Comparison of ENCODE assay signal across 11 cellular contexts in genomic region chr1:235416662-235417049, GRCh38. TPM values are rescaled to one million over a fixed set of nuclear protein-coding genes. Genes with fewer than 3 reads are reported as not detected.
DNase-seq lines count a peak whose midpoint lies in the region; ATAC-seq and TF ChIP-seq lines count a peak whose summit lies in the region.
"Had no signal": no experiment of that assay in that cellular context is flagged by ENCODE, and none has a peak within 500 bp of the region (broad histone marks: within the 10 kb centered on the region; RNA-seq: fewer than 3 reads in every experiment).

No MANE protein-coding gene starts in this region.

- DNase-seq in RWPE1 (ENCODE audit: low spot score) (peak; percentile 38), choroid plexus epithelial cell (ENCODE audit: low read depth) (peak; percentile 57), omental fat pad (ENCODE audit: low spot score) (no peak), OCI-M1 (lab: John Stamatoyannopoulos, UW) (no peak)
- DNase-seq: NCI-H510A had no signal

- POLR2A ChIA-PET in RWPE1 (lab: Yijun Ruan, JAX; ENCODE audit: low non-redundant PET) = no interaction called here

- CTCF ChIA-PET in RWPE1 (lab: Yijun Ruan, JAX) = interaction anchor here (0.6 to 2.1 kb wide), 16 partner anchors 14 to 1111 kb away, joined by 3 to 8 read pairs (median 4); partner anchors contain the start of gene TBCE

- H3K27ac ChIP-seq in RWPE1 = no peak overlapping the region
- H3K27ac ChIP-seq: cardiac muscle cell, KMS-11, transverse colon had no signal

- TF ChIP-seq CTCF in RWPE1 (conservative IDR thresholded peaks at IDR 0.05; ENCODE audit: low read depth) (no peak), choroid plexus epithelial cell (conservative IDR thresholded peaks at IDR 0.05; ENCODE audit: low read depth, low read length) (no peak), omental fat pad (IDR thresholded peaks at IDR 0.05) (no peak)

- H3K4me3 ChIP-seq in choroid plexus epithelial cell (ENCODE audit: low read depth, low read length) = no peak overlapping the region
- H3K4me3 ChIP-seq: cardiac muscle cell, transverse colon had no signal

- ATAC-seq in HG03378 (IDR thresholded peaks at IDR 0.05; ENCODE audit: unreplicated experiment) (peak; percentile 11), omental fat pad (ENCODE audit: low FRiP score) (peak; percentile 50), GM18861 (IDR thresholded peaks at IDR 0.05; ENCODE audit: unreplicated experiment) (no peak), GM19328 (IDR thresholded peaks at IDR 0.05; ENCODE audit: unreplicated experiment) (no peak)

RNA-seq across cellular contexts. Expression of gene TBCE, which starts 49.4 kb away (rescaled TPM):
- total RNA-seq in omental fat pad = 10 to 100 TPM; 10.9 to 27.3 (median 19.2) TPM

Comparison
In these comparisons a context has a peak if more than half of its experiments do, and no peak if none do; other contexts are left out.
1. ATAC-seq: peak in HG03378 (single experiment) and omental fat pad (single experiment); none in GM18861 (single experiment) and GM19328 (single experiment).
2. DNase-seq: peak in RWPE1 (single experiment) and choroid plexus epithelial cell (single experiment); none in omental fat pad (single experiment) and OCI-M1 (single experiment).